Comparison of ENCODE assay signal across 1 cellular context in the genomic region with DNA sequence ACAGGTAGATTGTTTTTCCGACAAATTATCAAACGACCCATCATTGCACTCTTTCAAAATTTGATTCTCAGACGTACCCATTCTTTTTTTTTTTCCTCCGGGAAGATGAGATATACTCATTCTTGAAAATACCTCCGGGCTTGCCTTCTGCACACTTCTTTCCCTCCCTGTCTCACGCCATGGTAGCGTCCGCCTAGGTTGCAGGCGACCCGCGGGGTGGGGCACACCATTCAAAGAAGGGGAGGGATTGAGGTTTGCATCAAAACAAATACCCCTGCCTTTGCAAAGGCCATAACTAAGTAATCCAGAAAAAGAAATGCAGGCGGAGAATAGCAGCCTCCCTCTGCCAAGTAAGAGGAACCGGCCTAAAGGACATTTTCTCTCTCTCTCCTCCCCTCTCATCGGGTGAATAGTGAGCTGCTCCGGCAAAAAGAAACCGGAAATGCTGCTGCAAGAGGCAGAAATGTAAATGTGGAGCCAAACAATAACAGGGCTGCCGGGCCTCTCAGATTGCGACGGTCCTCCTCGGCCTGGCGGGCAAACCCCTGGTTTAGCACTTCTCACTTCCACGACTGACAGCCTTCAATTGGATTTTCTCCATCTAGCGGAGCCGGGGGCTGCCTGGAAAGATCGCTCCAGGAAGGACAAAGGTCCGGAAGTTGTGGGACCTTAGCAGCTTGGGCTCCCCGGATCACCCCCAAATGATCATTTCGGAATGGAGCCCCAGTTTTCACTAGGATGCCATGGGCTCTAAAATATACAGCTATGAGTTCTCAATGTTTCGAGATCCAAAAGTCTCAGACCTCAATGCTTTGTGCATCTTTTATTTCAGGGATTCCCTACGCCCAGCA.
TF ChIP-seq lines count a peak whose summit lies in the region.

No MANE protein-coding gene starts in this region.

TF ChIP-seq in K562, 482 proteins besides CTCF, POLR2A, EP300 and RAD21 (continued from another document and continues in another):
- TF ChIP-seq, protein P1, sequence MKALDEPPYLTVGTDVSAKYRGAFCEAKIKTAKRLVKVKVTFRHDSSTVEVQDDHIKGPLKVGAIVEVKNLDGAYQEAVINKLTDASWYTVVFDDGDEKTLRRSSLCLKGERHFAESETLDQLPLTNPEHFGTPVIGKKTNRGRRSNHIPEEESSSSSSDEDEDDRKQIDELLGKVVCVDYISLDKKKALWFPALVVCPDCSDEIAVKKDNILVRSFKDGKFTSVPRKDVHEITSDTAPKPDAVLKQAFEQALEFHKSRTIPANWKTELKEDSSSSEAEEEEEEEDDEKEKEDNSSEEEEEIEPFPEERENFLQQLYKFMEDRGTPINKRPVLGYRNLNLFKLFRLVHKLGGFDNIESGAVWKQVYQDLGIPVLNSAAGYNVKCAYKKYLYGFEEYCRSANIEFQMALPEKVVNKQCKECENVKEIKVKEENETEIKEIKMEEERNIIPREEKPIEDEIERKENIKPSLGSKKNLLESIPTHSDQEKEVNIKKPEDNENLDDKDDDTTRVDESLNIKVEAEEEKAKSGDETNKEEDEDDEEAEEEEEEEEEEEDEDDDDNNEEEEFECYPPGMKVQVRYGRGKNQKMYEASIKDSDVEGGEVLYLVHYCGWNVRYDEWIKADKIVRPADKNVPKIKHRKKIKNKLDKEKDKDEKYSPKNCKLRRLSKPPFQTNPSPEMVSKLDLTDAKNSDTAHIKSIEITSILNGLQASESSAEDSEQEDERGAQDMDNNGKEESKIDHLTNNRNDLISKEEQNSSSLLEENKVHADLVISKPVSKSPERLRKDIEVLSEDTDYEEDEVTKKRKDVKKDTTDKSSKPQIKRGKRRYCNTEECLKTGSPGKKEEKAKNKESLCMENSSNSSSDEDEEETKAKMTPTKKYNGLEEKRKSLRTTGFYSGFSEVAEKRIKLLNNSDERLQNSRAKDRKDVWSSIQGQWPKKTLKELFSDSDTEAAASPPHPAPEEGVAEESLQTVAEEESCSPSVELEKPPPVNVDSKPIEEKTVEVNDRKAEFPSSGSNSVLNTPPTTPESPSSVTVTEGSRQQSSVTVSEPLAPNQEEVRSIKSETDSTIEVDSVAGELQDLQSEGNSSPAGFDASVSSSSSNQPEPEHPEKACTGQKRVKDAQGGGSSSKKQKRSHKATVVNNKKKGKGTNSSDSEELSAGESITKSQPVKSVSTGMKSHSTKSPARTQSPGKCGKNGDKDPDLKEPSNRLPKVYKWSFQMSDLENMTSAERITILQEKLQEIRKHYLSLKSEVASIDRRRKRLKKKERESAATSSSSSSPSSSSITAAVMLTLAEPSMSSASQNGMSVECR (CRISPR knock-in tag; IDR thresholded peaks at IDR 0.05), result peak; percentile 18
- peak; percentile 30 to 42; a peak in 3 of 4 replicates for TF ChIP-seq SIX5 (IDR thresholded peaks at IDR 0.05; ENCODE audit: borderline replicate concordance in 1 of 2, insufficient read depth in 1 of 2, low read depth in 1 of 2, low read length in 2 of 2)
- TF ChIP-seq, protein P2, sequence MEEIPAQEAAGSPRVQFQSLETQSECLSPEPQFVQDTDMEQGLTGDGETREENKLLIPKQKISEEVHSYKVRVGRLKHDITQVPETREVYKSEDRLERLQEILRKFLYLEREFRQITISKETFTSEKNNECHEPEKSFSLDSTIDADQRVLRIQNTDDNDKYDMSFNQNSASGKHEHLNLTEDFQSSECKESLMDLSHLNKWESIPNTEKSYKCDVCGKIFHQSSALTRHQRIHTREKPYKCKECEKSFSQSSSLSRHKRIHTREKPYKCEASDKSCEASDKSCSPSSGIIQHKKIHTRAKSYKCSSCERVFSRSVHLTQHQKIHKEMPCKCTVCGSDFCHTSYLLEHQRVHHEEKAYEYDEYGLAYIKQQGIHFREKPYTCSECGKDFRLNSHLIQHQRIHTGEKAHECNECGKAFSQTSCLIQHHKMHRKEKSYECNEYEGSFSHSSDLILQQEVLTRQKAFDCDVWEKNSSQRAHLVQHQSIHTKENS (CRISPR knock-in tag; IDR thresholded peaks at IDR 0.05), result no peak
- TF ChIP-seq, protein P3, sequence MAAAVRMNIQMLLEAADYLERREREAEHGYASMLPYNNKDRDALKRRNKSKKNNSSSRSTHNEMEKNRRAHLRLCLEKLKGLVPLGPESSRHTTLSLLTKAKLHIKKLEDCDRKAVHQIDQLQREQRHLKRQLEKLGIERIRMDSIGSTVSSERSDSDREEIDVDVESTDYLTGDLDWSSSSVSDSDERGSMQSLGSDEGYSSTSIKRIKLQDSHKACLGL (CRISPR knock-in tag; IDR thresholded peaks at IDR 0.05; ENCODE audit: borderline replicate concordance, poor library complexity, severe bottlenecking), result no peak
- TF ChIP-seq, protein P4, sequence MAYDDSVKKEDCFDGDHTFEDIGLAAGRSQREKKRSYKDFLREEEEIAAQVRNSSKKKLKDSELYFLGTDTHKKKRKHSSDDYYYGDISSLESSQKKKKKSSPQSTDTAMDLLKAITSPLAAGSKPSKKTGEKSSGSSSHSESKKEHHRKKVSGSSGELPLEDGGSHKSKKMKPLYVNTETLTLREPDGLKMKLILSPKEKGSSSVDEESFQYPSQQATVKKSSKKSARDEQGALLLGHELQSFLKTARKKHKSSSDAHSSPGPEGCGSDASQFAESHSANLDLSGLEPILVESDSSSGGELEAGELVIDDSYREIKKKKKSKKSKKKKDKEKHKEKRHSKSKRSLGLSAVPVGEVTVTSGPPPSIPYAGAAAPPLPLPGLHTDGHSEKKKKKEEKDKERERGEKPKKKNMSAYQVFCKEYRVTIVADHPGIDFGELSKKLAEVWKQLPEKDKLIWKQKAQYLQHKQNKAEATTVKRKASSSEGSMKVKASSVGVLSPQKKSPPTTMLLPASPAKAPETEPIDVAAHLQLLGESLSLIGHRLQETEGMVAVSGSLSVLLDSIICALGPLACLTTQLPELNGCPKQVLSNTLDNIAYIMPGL (CRISPR knock-in tag; IDR thresholded peaks at IDR 0.05), result 0 out of 2 replicates have a peak, but pooled peaks have one; percentile 14
- no peak for TF ChIP-seq ZNF644 (tag; IDR thresholded peaks at IDR 0.05; ENCODE audit: low read depth)
- TF ChIP-seq SMAD4 (CRISPR knock-in tag; conservative IDR thresholded peaks at IDR 0.05), result no peak
- TF ChIP-seq, protein P5, sequence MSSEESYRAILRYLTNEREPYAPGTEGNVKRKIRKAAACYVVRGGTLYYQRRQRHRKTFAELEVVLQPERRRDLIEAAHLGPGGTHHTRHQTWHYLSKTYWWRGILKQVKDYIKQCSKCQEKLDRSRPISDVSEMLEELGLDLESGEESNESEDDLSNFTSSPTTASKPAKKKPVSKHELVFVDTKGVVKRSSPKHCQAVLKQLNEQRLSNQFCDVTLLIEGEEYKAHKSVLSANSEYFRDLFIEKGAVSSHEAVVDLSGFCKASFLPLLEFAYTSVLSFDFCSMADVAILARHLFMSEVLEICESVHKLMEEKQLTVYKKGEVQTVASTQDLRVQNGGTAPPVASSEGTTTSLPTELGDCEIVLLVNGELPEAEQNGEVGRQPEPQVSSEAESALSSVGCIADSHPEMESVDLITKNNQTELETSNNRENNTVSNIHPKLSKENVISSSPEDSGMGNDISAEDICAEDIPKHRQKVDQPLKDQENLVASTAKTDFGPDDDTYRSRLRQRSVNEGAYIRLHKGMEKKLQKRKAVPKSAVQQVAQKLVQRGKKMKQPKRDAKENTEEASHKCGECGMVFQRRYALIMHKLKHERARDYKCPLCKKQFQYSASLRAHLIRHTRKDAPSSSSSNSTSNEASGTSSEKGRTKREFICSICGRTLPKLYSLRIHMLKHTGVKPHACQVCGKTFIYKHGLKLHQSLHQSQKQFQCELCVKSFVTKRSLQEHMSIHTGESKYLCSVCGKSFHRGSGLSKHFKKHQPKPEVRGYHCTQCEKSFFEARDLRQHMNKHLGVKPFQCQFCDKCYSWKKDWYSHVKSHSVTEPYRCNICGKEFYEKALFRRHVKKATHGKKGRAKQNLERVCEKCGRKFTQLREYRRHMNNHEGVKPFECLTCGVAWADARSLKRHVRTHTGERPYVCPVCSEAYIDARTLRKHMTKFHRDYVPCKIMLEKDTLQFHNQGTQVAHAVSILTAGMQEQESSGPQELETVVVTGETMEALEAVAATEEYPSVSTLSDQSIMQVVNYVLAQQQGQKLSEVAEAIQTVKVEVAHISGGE (CRISPR knock-in tag; IDR thresholded peaks at IDR 0.05), result peak in 1 of 3 experiments; percentile 11; a peak in 1 of 6 replicates
- TF ChIP-seq ZNF668 (CRISPR knock-in tag; IDR thresholded peaks at IDR 0.05), result no peak
- no peak for TF ChIP-seq FOXA1 (IDR thresholded peaks at IDR 0.05; ENCODE audit: borderline replicate concordance)
- peak; percentile 73 for TF ChIP-seq TBP (optimal IDR thresholded peaks at IDR 0.05; ENCODE audit: low read depth, low read length)
- peak; percentile 61; the same call in 1 of the 2 replicates for TF ChIP-seq MIER1 (IDR thresholded peaks at IDR 0.05; ENCODE audit: low read depth)
- TF ChIP-seq PHB2 (IDR thresholded peaks at IDR 0.05; ENCODE audit: low read depth), result no peak
- TF ChIP-seq, protein P6, sequence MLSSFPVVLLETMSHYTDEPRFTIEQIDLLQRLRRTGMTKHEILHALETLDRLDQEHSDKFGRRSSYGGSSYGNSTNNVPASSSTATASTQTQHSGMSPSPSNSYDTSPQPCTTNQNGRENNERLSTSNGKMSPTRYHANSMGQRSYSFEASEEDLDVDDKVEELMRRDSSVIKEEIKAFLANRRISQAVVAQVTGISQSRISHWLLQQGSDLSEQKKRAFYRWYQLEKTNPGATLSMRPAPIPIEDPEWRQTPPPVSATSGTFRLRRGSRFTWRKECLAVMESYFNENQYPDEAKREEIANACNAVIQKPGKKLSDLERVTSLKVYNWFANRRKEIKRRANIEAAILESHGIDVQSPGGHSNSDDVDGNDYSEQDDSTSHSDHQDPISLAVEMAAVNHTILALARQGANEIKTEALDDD (IDR thresholded peaks at IDR 0.05), result no peak
- no peak for TF ChIP-seq XRCC5 (IDR thresholded peaks at IDR 0.05; ENCODE audit: low read depth, low read length)
- TF ChIP-seq, protein P7, sequence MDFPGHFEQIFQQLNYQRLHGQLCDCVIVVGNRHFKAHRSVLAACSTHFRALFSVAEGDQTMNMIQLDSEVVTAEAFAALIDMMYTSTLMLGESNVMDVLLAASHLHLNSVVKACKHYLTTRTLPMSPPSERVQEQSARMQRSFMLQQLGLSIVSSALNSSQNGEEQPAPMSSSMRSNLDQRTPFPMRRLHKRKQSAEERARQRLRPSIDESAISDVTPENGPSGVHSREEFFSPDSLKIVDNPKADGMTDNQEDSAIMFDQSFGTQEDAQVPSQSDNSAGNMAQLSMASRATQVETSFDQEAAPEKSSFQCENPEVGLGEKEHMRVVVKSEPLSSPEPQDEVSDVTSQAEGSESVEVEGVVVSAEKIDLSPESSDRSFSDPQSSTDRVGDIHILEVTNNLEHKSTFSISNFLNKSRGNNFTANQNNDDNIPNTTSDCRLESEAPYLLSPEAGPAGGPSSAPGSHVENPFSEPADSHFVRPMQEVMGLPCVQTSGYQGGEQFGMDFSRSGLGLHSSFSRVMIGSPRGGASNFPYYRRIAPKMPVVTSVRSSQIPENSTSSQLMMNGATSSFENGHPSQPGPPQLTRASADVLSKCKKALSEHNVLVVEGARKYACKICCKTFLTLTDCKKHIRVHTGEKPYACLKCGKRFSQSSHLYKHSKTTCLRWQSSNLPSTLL (IDR thresholded peaks at IDR 0.05), result peak; percentile 89
- TF ChIP-seq ATF7 (IDR thresholded peaks at IDR 0.05), result peak; percentile 100
- TF ChIP-seq, protein P8, sequence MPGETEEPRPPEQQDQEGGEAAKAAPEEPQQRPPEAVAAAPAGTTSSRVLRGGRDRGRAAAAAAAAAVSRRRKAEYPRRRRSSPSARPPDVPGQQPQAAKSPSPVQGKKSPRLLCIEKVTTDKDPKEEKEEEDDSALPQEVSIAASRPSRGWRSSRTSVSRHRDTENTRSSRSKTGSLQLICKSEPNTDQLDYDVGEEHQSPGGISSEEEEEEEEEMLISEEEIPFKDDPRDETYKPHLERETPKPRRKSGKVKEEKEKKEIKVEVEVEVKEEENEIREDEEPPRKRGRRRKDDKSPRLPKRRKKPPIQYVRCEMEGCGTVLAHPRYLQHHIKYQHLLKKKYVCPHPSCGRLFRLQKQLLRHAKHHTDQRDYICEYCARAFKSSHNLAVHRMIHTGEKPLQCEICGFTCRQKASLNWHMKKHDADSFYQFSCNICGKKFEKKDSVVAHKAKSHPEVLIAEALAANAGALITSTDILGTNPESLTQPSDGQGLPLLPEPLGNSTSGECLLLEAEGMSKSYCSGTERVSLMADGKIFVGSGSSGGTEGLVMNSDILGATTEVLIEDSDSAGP (CRISPR knock-in tag; IDR thresholded peaks at IDR 0.05), result no peak
- peak; percentile 92 for TF ChIP-seq CEBPG (CRISPR knock-in tag; IDR thresholded peaks at IDR 0.05)
- no peak; a peak in 1 of 4 replicates for TF ChIP-seq CEBPG (tag; conservative IDR thresholded peaks at IDR 0.05 in 1 of 2, IDR thresholded peaks at IDR 0.05 in 1 of 2)
- TF ChIP-seq TCF3 (CRISPR knock-in tag; IDR thresholded peaks at IDR 0.05), result no peak
- TF ChIP-seq CBX3 (IDR thresholded peaks at IDR 0.05; ENCODE audit: borderline replicate concordance in 1 of 2, low read length in 2 of 2), result no peak
- TF ChIP-seq, protein P9, sequence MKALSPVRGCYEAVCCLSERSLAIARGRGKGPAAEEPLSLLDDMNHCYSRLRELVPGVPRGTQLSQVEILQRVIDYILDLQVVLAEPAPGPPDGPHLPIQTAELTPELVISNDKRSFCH (CRISPR knock-in tag; IDR thresholded peaks at IDR 0.05), result no peak
- TF ChIP-seq, protein P9 (tag; IDR thresholded peaks at IDR 0.05), result no peak
- TF ChIP-seq, protein P10, sequence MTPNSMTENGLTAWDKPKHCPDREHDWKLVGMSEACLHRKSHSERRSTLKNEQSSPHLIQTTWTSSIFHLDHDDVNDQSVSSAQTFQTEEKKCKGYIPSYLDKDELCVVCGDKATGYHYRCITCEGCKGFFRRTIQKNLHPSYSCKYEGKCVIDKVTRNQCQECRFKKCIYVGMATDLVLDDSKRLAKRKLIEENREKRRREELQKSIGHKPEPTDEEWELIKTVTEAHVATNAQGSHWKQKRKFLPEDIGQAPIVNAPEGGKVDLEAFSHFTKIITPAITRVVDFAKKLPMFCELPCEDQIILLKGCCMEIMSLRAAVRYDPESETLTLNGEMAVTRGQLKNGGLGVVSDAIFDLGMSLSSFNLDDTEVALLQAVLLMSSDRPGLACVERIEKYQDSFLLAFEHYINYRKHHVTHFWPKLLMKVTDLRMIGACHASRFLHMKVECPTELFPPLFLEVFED (CRISPR knock-in tag; conservative IDR thresholded peaks at IDR 0.05), result 0 out of 2 replicates have a peak, but pooled peaks have one; percentile 28
- TF ChIP-seq CBX1 (IDR thresholded peaks at IDR 0.05; ENCODE audit: low read depth), result no peak
- no peak for TF ChIP-seq SRSF9 (IDR thresholded peaks at IDR 0.05; ENCODE audit: borderline replicate concordance, low read depth, low read length)
- TF ChIP-seq TOE1 (IDR thresholded peaks at IDR 0.05; ENCODE audit: borderline replicate concordance), result peak; percentile 90; the same call in 1 of the 2 replicates
- no peak for TF ChIP-seq TOE1 (CRISPR knock-in tag; IDR thresholded peaks at IDR 0.05; ENCODE audit: borderline replicate concordance, low read depth)
- TF ChIP-seq, protein P11, sequence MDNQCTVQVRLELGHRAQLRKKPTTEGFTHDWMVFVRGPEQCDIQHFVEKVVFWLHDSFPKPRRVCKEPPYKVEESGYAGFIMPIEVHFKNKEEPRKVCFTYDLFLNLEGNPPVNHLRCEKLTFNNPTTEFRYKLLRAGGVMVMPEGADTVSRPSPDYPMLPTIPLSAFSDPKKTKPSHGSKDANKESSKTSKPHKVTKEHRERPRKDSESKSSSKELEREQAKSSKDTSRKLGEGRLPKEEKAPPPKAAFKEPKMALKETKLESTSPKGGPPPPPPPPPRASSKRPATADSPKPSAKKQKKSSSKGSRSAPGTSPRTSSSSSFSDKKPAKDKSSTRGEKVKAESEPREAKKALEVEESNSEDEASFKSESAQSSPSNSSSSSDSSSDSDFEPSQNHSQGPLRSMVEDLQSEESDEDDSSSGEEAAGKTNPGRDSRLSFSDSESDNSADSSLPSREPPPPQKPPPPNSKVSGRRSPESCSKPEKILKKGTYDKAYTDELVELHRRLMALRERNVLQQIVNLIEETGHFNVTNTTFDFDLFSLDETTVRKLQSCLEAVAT (IDR thresholded peaks at IDR 0.05), result peak in 1 of 2 experiments; percentile 39; a peak in 2 of 4 replicates
- no peak for TF ChIP-seq ZNF586 (CRISPR knock-in tag; conservative IDR thresholded peaks at IDR 0.05)
- TF ChIP-seq NEUROD1 (IDR thresholded peaks at IDR 0.05; ENCODE audit: borderline replicate concordance, low read depth, low read length, partially characterized antibody), result no peak
